Comparison of ENCODE assay signal across 23 cellular contexts in genomic region chr9:121587863-121588262, GRCh38.
DNase-seq lines count a peak whose midpoint lies in the region; ATAC-seq, FAIRE-seq and TF ChIP-seq lines count a peak whose summit lies in the region.
"Had no signal": no experiment of that assay in that cellular context is flagged by ENCODE, and none has a peak within 500 bp of the region (broad histone marks: within the 10 kb centered on the region; RNA-seq: fewer than 3 reads in every experiment).

No MANE protein-coding gene starts in this region.

- WGBS in SK-N-SH (ENCODE audit: low lambda C conversion rate) = 89% methylated on average over 4 of the region's 4 CpGs
- 88% methylated on average over 4 of the region's 4 CpGs; no CpG with 5 or more reads in 1 of the 2 experiments for WGBS in H1 (ENCODE audit: extremely low coverage in 1 of 2, insufficient coverage in 1 of 2, insufficient read length in 1 of 2, insufficient replicate concordance in 2 of 2, low coverage in 1 of 2, low lambda C conversion rate in 2 of 2, missing lambda C conversion rate in 1 of 2), 2 experiments
- 89 to 93% (median 92%) methylated on average over 4 of the region's 4 CpGs for WGBS in psoas muscle, 3 donors

- H3K9me3 ChIP-seq in SK-N-SH (no peaks in the 10 kb centered on the region), HEK293 (ENCODE audit: control insufficient read depth, insufficient read depth, low read depth, low read length) (no peaks in the 10 kb centered on the region), H1 (ENCODE audit: insufficient read depth in 2 of 2, low read depth in 1 of 2, low read length in 1 of 2) (no peaks in the 10 kb centered on the region), psoas muscle (no peaks in the 10 kb centered on the region)
- H3K9me3 ChIP-seq: A549; BLaER1 treated with 17β-estradiol and CSF1 and Interleukin-3, amounts not matched to agents 10 nM and 100 nM; Caco-2 had no signal

- H3K14ac ChIP-seq in H1 (ENCODE audit: insufficient read length) = no peak overlapping the region

- H3K18ac ChIP-seq in H1 (ENCODE audit: extremely low read depth, low read length) = no peak overlapping the region

- no peak overlapping the region for H3K4me3 ChIP-seq in SK-N-SH (ENCODE audit: low read depth in 2 of 2, low read length in 1 of 2)
- no peak overlapping the region for H3K4me3 ChIP-seq in HEK293 (ENCODE audit: low read depth, low read length)
- no peak overlapping the region for H3K4me3 ChIP-seq in H1 (ENCODE audit: extremely low read depth in 1 of 4, insufficient read depth in 2 of 4, low read depth in 3 of 4, low read length in 4 of 4)
- H3K4me3 ChIP-seq in psoas muscle = no peak overlapping the region
- H3K4me3 ChIP-seq: A549; BLaER1 treated with 17β-estradiol and CSF1 and Interleukin-3, amounts not matched to agents 10 nM and 100 nM; GM12878 had no signal

- H2BK15ac ChIP-seq in H1 (ENCODE audit: low read length) = no peak overlapping the region

- no peak overlapping the region for H3K4ac ChIP-seq in H1 (replicated peaks; ENCODE audit: insufficient read length, low read depth, low read length)

- no peaks in the 10 kb centered on the region for H4K20me1 ChIP-seq in SK-N-SH (ENCODE audit: insufficient read depth)
- H4K20me1 ChIP-seq in H1 (replicated peaks in 1 of 2; ENCODE audit: control insufficient read depth in 1 of 2, insufficient read depth in 2 of 2, low read length in 2 of 2) = no peaks in the 10 kb centered on the region
- H4K20me1 ChIP-seq: BLaER1 treated with 17β-estradiol and CSF1 and Interleukin-3, amounts not matched to agents 10 nM and 100 nM had no signal

- H4K91ac ChIP-seq in H1 (replicated peaks; ENCODE audit: insufficient read length, low read length) = no peak overlapping the region

- no peak overlapping the region for H3K4me2 ChIP-seq in SK-N-SH
- H3K4me2 ChIP-seq in H1 (ENCODE audit: insufficient read depth in 1 of 2, low read depth in 2 of 2, low read length in 2 of 2) = no peak overlapping the region
- H3K4me2 ChIP-seq: A549; BLaER1 treated with 17β-estradiol and CSF1 and Interleukin-3, amounts not matched to agents 10 nM and 100 nM had no signal

- H3K4me1 ChIP-seq in SK-N-SH (ENCODE audit: control insufficient read depth in 1 of 2, insufficient read depth in 2 of 2, low read depth in 1 of 2, low read length in 1 of 2) (no peaks in the 10 kb centered on the region), HEK293 (ENCODE audit: control insufficient read depth, insufficient read depth, low read length) (no peaks in the 10 kb centered on the region), H1 (replicated peaks in 1 of 4; ENCODE audit: control insufficient read depth in 3 of 4, insufficient read depth in 4 of 4, low read length in 3 of 4) (peaks cover 0 to 2% (median under 1%) of the 10 kb centered on the region in 4 experiments; a peak in 2 of 7 replicates), psoas muscle (peaks cover 30% of the 10 kb centered on the region)
- H3K4me1 ChIP-seq: A549, Caco-2 had no signal

- H3K27me3 ChIP-seq in SK-N-SH (ENCODE audit: insufficient read depth) (no peaks in the 10 kb centered on the region), H1 (replicated peaks in 1 of 4; ENCODE audit: control insufficient read depth in 3 of 4, extremely low read depth in 1 of 4, insufficient read depth in 3 of 4, low read length in 3 of 4) (peaks cover 0 to 5% (median 0%) of the 10 kb centered on the region in 4 experiments; a peak in 1 of 7 replicates), psoas muscle (ENCODE audit: insufficient read depth in 3 of 3, low read length in 2 of 3) (no peaks in the 10 kb centered on the region)
- H3K27me3 ChIP-seq: BLaER1 treated with 17β-estradiol and CSF1 and Interleukin-3, amounts not matched to agents 10 nM and 100 nM had no signal

- H3K79me2 ChIP-seq in SK-N-SH (ENCODE audit: insufficient read depth) (no peaks in the 10 kb centered on the region), H1 (ENCODE audit: control insufficient read depth in 1 of 2, insufficient read depth in 2 of 2, low read length in 2 of 2) (no peaks in the 10 kb centered on the region)

- ATAC-seq in SK-N-SH treated with all-trans-retinoic acid at 6 μM for 48 hours = no peak
- no peak for ATAC-seq in psoas muscle
- ATAC-seq: A549; CD8-positive, alpha-beta T cell; GM12878 had no signal

- H2BK20ac ChIP-seq in H1 (ENCODE audit: low read length) = no peak overlapping the region

- TF ChIP-seq POLR2A in H1 (IDR thresholded peaks at IDR 0.05; ENCODE audit: control extremely low read depth in 1 of 2, low read depth in 2 of 2, low read length in 2 of 2) = no peak

- TF ChIP-seq EP300 in SK-N-SH (IDR thresholded peaks at IDR 0.05; ENCODE audit: borderline replicate concordance in 1 of 2, low read depth in 1 of 2, low read length in 1 of 2) (no peak), H1 (IDR thresholded peaks at IDR 0.05; ENCODE audit: borderline replicate concordance in 1 of 2, low read depth in 2 of 2, low read length in 2 of 2) (no peak)

- no peak for FAIRE-seq in H1 (lab: Jason Lieb, UNC)
- FAIRE-seq: A549, D721Med, G401.6, GM12878, GM12892, GM18507 had no signal

- no peak overlapping the region for H2AFZ ChIP-seq in SK-N-SH (ENCODE audit: low read depth)
- peak overlapping the region; percentile 9; the same call in 1 of the 2 replicates for H2AFZ ChIP-seq in H1 (ENCODE audit: low read length)

- 0 out of 2 replicates have a peak overlapping the region, but pooled peaks have one; percentile 50 for H2BK12ac ChIP-seq in H1 (ENCODE audit: low read depth, low read length)

- H4K5ac ChIP-seq in H1 (ENCODE audit: insufficient read length, low read depth, low read length) = no peak overlapping the region

- no peak overlapping the region for H3K23ac ChIP-seq in H1 (ENCODE audit: insufficient read length)

- H3K23me2 ChIP-seq in H1 (ENCODE audit: low read depth, low read length) = no peaks in the 10 kb centered on the region; the same call in 1 of the 2 replicates

- POLR2A ChIA-PET in SK-N-SH (lab: Yijun Ruan, JAX) = no interaction called here
- POLR2A ChIA-PET in HEK293 (lab: Yijun Ruan, JAX) = no interaction called here
- POLR2A ChIA-PET in H1 (lab: Charles Lee; ENCODE audit: partially characterized antibody) = no interaction called here

- no peak overlapping the region for H2BK5ac ChIP-seq in H1 (ENCODE audit: low read depth, low read length)

- no peaks in the 10 kb centered on the region for H3K79me1 ChIP-seq in H1 (ENCODE audit: low read depth, low read length)

- H4K8ac ChIP-seq in H1 (ENCODE audit: extremely low read depth, insufficient read depth, low read length) = no peak overlapping the region

- no peak overlapping the region for H2BK120ac ChIP-seq in H1 (replicated peaks; ENCODE audit: low read depth, low read length)

- no peak for DNase-seq in SK-N-SH
- DNase-seq in H1 (ENCODE audit: low read depth in 1 of 2, low spot score in 2 of 2) = no peak
- no peak for DNase-seq in psoas muscle
- DNase-seq in SHP77 (lab: John Stamatoyannopoulos, UW) = no peak
- DNase-seq in activated naive CD4-positive, alpha-beta T cell (lab: John Stamatoyannopoulos, UW) = no peak
- DNase-seq: AML-193; Caco-2; Calu3; CD4-positive, alpha-beta T cell; CD8-positive, alpha-beta T cell; DMS79 treated with DMSO at 0.1 percent for 48 hours; GF-D8 had no signal

- no peak overlapping the region for H3K27ac ChIP-seq in SK-N-SH (ENCODE audit: low read depth in 2 of 2, low read length in 1 of 2)
- H3K27ac ChIP-seq in HEK293 (ENCODE audit: extremely low read depth, low read depth, low read length) = no peak overlapping the region
- no peak overlapping the region for H3K27ac ChIP-seq in H1 (ENCODE audit: low read depth, low read length)
- H3K27ac ChIP-seq in psoas muscle = peak overlapping the region; percentile 16
- H3K27ac ChIP-seq: 22Rv1; A549; BLaER1 treated with 17β-estradiol and CSF1 and Interleukin-3, amounts not matched to agents 10 nM and 100 nM; C4-2B had no signal

- no peak overlapping the region for H3K56ac ChIP-seq in H1 (replicated peaks; ENCODE audit: insufficient read length, low read depth, low read length)

- no peak overlapping the region for H3K9ac ChIP-seq in SK-N-SH
- no peak overlapping the region for H3K9ac ChIP-seq in H1 (replicated peaks in 1 of 4; ENCODE audit: extremely low read depth in 1 of 4, low read depth in 3 of 4, low read length in 3 of 4)
- H3K9ac ChIP-seq: BLaER1 treated with 17β-estradiol and CSF1 and Interleukin-3, amounts not matched to agents 10 nM and 100 nM had no signal

- intact Hi-C loops in psoas muscle (cut with DNase I) = no loop called here

- no peaks in the 10 kb centered on the region for H3K9me2 ChIP-seq in SK-N-SH

- TF ChIP-seq RAD21 in SK-N-SH (IDR thresholded peaks at IDR 0.05; ENCODE audit: low read length) (no peak), H1 (IDR thresholded peaks at IDR 0.05 in 1 of 2, conservative IDR thresholded peaks at IDR 0.05 in 1 of 2; ENCODE audit: low read depth in 2 of 2, low read length in 2 of 2) (no peak)

- no peaks in the 10 kb centered on the region for H3F3A ChIP-seq in SK-N-SH (replicated peaks; ENCODE audit: insufficient read depth)

- TF ChIP-seq CTCF in SK-N-SH (IDR thresholded peaks at IDR 0.05) (no peak), HEK293 (tag by site-specific recombination; IDR thresholded peaks at IDR 0.05) (no peak), H1 (IDR thresholded peaks at IDR 0.05; ENCODE audit: control extremely low read depth in 1 of 3, insufficient read depth in 1 of 3, low read depth in 1 of 3, low read length in 3 of 3) (no peak), psoas muscle (IDR thresholded peaks at IDR 0.05) (no peak)

- H2AK5ac ChIP-seq in H1 (ENCODE audit: low read depth, low read length) = no peak overlapping the region

- H3K36me3 ChIP-seq in SK-N-SH (replicated peaks in 1 of 2; ENCODE audit: control insufficient read depth in 1 of 2, insufficient read depth in 2 of 2, low read length in 1 of 2) (no peaks in the 10 kb centered on the region), HEK293 (ENCODE audit: control insufficient read depth in 2 of 2, insufficient read depth in 1 of 2, low read length in 2 of 2) (no peaks in the 10 kb centered on the region), H1 (ENCODE audit: control insufficient read depth in 2 of 4, insufficient read depth in 4 of 4, low read length in 3 of 4) (no peaks in the 10 kb centered on the region), psoas muscle (ENCODE audit: insufficient read depth in 1 of 2, low read depth in 1 of 2) (no peaks in the 10 kb centered on the region)
- H3K36me3 ChIP-seq: BLaER1 treated with 17β-estradiol and CSF1 and Interleukin-3, amounts not matched to agents 10 nM and 100 nM had no signal

- CTCF ChIA-PET in SK-N-SH (lab: Yijun Ruan, JAX) = no interaction called here
- CTCF ChIA-PET in HEK293 (lab: Yijun Ruan, JAX) = interaction anchor here (0.9 to 1.2 kb wide), 2 partner anchors 37 to 52 kb away, joined by 3 read pairs; no protein-coding TSS in a partner anchor
- CTCF ChIA-PET in H1 (lab: Charles Lee; ENCODE audit: partially characterized antibody) = interaction anchor here (0.7 to 2.0 kb wide), 4 partner anchors 9 to 58 kb away, joined by 3 to 8 read pairs (median 4); no protein-coding TSS in a partner anchor

TF ChIP-seq in SK-N-SH treated with all-trans-retinoic acid at 6 μM for 48 hours, 23 proteins besides CTCF, POLR2A, EP300 and RAD21 (continues in another document):
- peak; percentile 98 for TF ChIP-seq ZFP3 (CRISPR knock-in tag; IDR thresholded peaks at IDR 0.05)

TF ChIP-seq in HEK293, 187 proteins besides CTCF, POLR2A, EP300 and RAD21 (continues in another document):
- peak; percentile 77 for TF ChIP-seq ZFP3 (tag by site-specific recombination; IDR thresholded peaks at IDR 0.05; ENCODE audit: low read depth)
